Comparison of ENCODE assay signal across 10 cellular contexts in the genomic region with DNA sequence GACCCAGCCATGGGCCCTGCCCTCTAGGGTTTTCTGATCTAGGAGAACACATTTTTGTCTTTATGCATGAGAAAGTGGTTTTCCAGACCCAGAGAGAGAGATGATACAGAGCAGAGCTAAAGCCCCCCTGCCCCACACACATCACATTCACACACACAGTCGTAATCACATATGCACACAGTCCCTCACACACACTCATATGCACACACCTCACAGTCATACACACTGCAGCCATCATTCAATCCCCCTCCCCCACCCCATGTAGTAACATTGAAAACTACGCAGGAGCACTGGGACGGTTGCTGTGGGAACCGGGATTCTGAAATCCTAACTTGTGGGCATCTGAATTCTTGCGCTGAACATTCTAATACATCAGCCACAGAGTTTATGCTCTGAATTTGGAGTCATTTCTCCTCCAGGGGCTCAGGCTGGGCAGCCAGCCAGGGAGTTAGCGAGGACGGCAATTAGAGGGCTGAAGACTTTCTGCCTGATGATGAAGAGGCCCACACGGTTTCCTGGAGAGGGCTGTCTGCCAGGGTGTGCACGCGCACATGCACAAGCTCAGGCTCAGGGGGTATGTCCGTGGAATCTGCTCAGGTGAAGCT. TPM values are rescaled to one million over a fixed set of nuclear protein-coding genes. Genes with fewer than 3 reads are reported as not detected.
DNase-seq lines count a peak whose midpoint lies in the region; ATAC-seq lines count a peak whose summit lies in the region.
"Had no signal": no experiment of that assay in that cellular context is flagged by ENCODE, and none has a peak within 500 bp of the region (broad histone marks: within the 10 kb centered on the region; RNA-seq: fewer than 3 reads in every experiment).

No MANE protein-coding gene starts in this region.

- H3K27me3 Mint-ChIP-seq in activated T-cell treated with anti-CD3 and anti-CD28 coated beads, Interleukin-2, amount 50 U/mL, for 4 hours (ENCODE audit: low read depth), result no peaks in the 10 kb centered on the region

- H3K4me1 Mint-ChIP-seq in activated T-cell treated with anti-CD3 and anti-CD28 coated beads, Interleukin-2, amount 50 U/mL, for 4 hours (ENCODE audit: low read depth), result peaks cover 75% of the 10 kb centered on the region

- peak overlapping the region; percentile 70 for H3K4me3 Mint-ChIP-seq in activated T-cell treated with anti-CD3 and anti-CD28 coated beads, Interleukin-2, amount 50 U/mL, for 4 hours

- ATAC-seq in activated T-cell treated with anti-CD3 and anti-CD28 coated beads, Interleukin-2, amount 50 U/mL, for 4 hours, result peak; percentile 46 to 53
- ATAC-seq in HG03457 (IDR thresholded peaks at IDR 0.05; ENCODE audit: unreplicated experiment) (no peak), HG03159 (IDR thresholded peaks at IDR 0.05; ENCODE audit: unreplicated experiment) (no peak), HG03432 (IDR thresholded peaks at IDR 0.05; ENCODE audit: unreplicated experiment) (no peak)

- DNase-seq in DMS79 (lab: John Stamatoyannopoulos, UW) (peak; percentile 16), NCI-H2029 (lab: John Stamatoyannopoulos, UW) (peak; percentile 43), left kidney (ENCODE audit: low read depth, low spot score) (peak; percentile 50), SW480 (ENCODE audit: low spot score) (no peak)
- no peak for DNase-seq in activated T-cell treated with anti-CD3 and anti-CD28 coated beads, Interleukin-2, amount 50 U/mL, for 4 hours
- DNase-seq: activated CD8-positive, alpha-beta memory T cell treated with anti-CD3 and anti-CD28 coated beads, Interleukin-2, amount 50 U/mL, for 48 hours; EL had no signal

- H3K36me3 Mint-ChIP-seq in activated T-cell treated with anti-CD3 and anti-CD28 coated beads, Interleukin-2, amount 50 U/mL, for 4 hours (ENCODE audit: insufficient read depth), result peaks cover 42% of the 10 kb centered on the region

- H3K9me3 Mint-ChIP-seq in activated T-cell treated with anti-CD3 and anti-CD28 coated beads, Interleukin-2, amount 50 U/mL, for 4 hours, result no peaks in the 10 kb centered on the region

RNA-seq across cellular contexts. Expression of gene CD6, which starts 32.7 kb away (rescaled TPM):
- 100 to 1,000 TPM; 638 to 711 (median 642) TPM for total RNA-seq in activated T-cell treated with anti-CD3 and anti-CD28 coated beads, Interleukin-2, amount 50 U/mL, for 4 hours

RNA-seq across cellular contexts. Expression of gene SLC15A3, which starts 52.2 kb away (rescaled TPM):
- total RNA-seq in activated T-cell treated with anti-CD3 and anti-CD28 coated beads, Interleukin-2, amount 50 U/mL, for 4 hours, result 1 to 10 TPM; 3.8 to 6.1 (median 5.5) TPM

Comparison
In these comparisons a context has a peak if more than half of its experiments do, and no peak if none do; other contexts are left out.
1. DNase-seq: peak in DMS79 (single experiment), NCI-H2029 (single experiment) and left kidney (single experiment); none in activated T-cell treated with anti-CD3 and anti-CD28 coated beads, Interleukin-2, amount 50 U/mL, for 4 hours (single experiment) and SW480 (single experiment).
2. ATAC-seq: peak in activated T-cell treated with anti-CD3 and anti-CD28 coated beads, Interleukin-2, amount 50 U/mL, for 4 hours (2 of 2); none in HG03457 (single experiment), HG03159 (single experiment) and HG03432 (single experiment).